ENCODE assay signal across 9 cellular contexts in the genomic region with DNA sequence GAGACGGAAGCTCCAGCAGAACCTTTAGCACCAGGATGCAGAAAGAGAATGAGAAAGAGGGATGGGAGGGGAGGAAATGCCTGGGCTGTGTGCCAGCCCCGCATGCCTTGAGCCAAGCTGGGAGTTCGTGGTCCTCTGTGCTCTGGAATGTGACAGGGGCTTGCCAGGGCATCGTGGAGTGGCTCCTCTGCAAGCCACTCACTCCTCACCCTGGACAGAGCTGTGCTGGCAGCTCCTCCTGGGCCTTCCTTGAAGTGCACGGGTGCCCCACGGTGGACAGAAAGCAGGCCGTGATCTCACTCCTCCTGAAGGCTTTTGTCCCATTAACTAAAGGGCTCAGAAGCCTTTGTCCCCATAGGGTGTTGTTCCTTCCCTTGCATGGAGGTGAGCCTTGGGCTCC. TPM values are rescaled to one million over a fixed set of nuclear protein-coding genes. Genes with fewer than 3 reads are reported as not detected.
A peak's percentile ranks its signal among the peaks of the same experiment; 100 is the strongest.
DNase-seq lines count a peak whose midpoint lies in the region; ATAC-seq and TF ChIP-seq lines count a peak whose summit lies in the region.
"Had no signal": no experiment of that assay in that cellular context is flagged by ENCODE, and none has a peak within 500 bp of the region (broad histone marks: within the 10 kb centered on the region; RNA-seq: fewer than 3 reads in every experiment).

No MANE protein-coding gene starts in this region.

- H3K4me1 Mint-ChIP-seq in stimulated activated naive CD8-positive, alpha-beta T cell treated with anti-CD3 and anti-CD28 coated beads, Interleukin-15, amount 100 ng/mL, for 72 hours = no peaks in the 10 kb centered on the region

- peaks cover 40% of the 10 kb centered on the region for H3K27me3 Mint-ChIP-seq in stimulated activated naive CD8-positive, alpha-beta T cell treated with anti-CD3 and anti-CD28 coated beads, Interleukin-15, amount 100 ng/mL, for 72 hours

- intact Hi-C loops in left cardiac atrium (cut with DNase I) = loop anchor here (2.0 to 5.0 kb wide), 2 partner anchors 98 to 102 kb away; no protein-coding TSS in a partner anchor

- peak overlapping the region; percentile 51 for H3K27ac ChIP-seq in VCaP
- H3K27ac ChIP-seq: epithelial cell of prostate had no signal

- peak; percentile 91 to 97 for ATAC-seq in left cardiac atrium
- ATAC-seq in stimulated activated naive CD8-positive, alpha-beta T cell treated with anti-CD3 and anti-CD28 coated beads, Interleukin-15, amount 100 ng/mL, for 72 hours = no peak
- no peak for ATAC-seq in GM18517 (IDR thresholded peaks at IDR 0.05; ENCODE audit: unreplicated experiment)
- ATAC-seq in GM18868 (IDR thresholded peaks at IDR 0.05; ENCODE audit: unreplicated experiment) = no peak

- no peak overlapping the region for H3K27ac Mint-ChIP-seq in stimulated activated naive CD8-positive, alpha-beta T cell treated with anti-CD3 and anti-CD28 coated beads, Interleukin-15, amount 100 ng/mL, for 72 hours

- H3K4me3 Mint-ChIP-seq in stimulated activated naive CD8-positive, alpha-beta T cell treated with anti-CD3 and anti-CD28 coated beads, Interleukin-15, amount 100 ng/mL, for 72 hours = no peak overlapping the region

- H3K4me3 ChIP-seq in H7 (ENCODE audit: insufficient read depth, low read depth, low read length) = no peak overlapping the region
- no peak overlapping the region for H3K4me3 ChIP-seq in retinal pigment epithelial cell (ENCODE audit: low read length)

- H3K9me3 Mint-ChIP-seq in stimulated activated naive CD8-positive, alpha-beta T cell treated with anti-CD3 and anti-CD28 coated beads, Interleukin-15, amount 100 ng/mL, for 72 hours = peaks cover 0 to 8% of the 10 kb centered on the region in 2 donors

- no peaks in the 10 kb centered on the region; the same call in 1 of the 2 replicates for H3K36me3 ChIP-seq in H7 (replicated peaks; ENCODE audit: control insufficient read depth, insufficient read depth, low read length)

- DNase-seq in AG08395 (ENCODE audit: low spot score) = peak; percentile 93
- DNase-seq in H7 = peak; percentile 55
- DNase-seq in left cardiac atrium = peak; percentile 78
- peak; percentile 25 for DNase-seq in retinal pigment epithelial cell (ENCODE audit: low read depth)
- no peak for DNase-seq in stimulated activated naive CD8-positive, alpha-beta T cell treated with anti-CD3 and anti-CD28 coated beads, Interleukin-15, amount 100 ng/mL, for 72 hours

- TF ChIP-seq CTCF in VCaP (conservative IDR thresholded peaks at IDR 0.05) (peak; percentile 87), retinal pigment epithelial cell (conservative IDR thresholded peaks at IDR 0.05; ENCODE audit: low read depth, low read length) (peak; percentile 47)

- peaks cover 2% of the 10 kb centered on the region; the same call in 1 of the 2 replicates for H3K27me3 ChIP-seq in H7 (ENCODE audit: control insufficient read depth, insufficient read depth, low read length)

RNA-seq across cellular contexts. Expression of a gene that starts 34.8 kb away (rescaled TPM):
- total RNA-seq in H7 (2014; rRNA removed; shearing (Covaris generic)) = 0.03 TPM in 1 of 2 replicates, not detected in the other
- 10 to 100 TPM; 47.4 to 71.7 TPM for total RNA-seq in left cardiac atrium

RNA-seq across cellular contexts. Expression of a gene that starts 53.2 kb away (rescaled TPM):
- 0.30 and 0.80 TPM in 2 replicates for total RNA-seq in H7 (2014; rRNA removed; shearing (Covaris generic))
- total RNA-seq in left cardiac atrium = not detected

Comparison
In these comparisons a context has a peak if more than half of its experiments do, and no peak if none do; other contexts are left out.
1. DNase-seq: peak in AG08395 (single experiment), H7 (single experiment), left cardiac atrium (single experiment) and retinal pigment epithelial cell (single experiment); none in stimulated activated naive CD8-positive, alpha-beta T cell treated with anti-CD3 and anti-CD28 coated beads, Interleukin-15, amount 100 ng/mL, for 72 hours (0 of 2).
2. ATAC-seq: peak in left cardiac atrium (2 of 2); none in stimulated activated naive CD8-positive, alpha-beta T cell treated with anti-CD3 and anti-CD28 coated beads, Interleukin-15, amount 100 ng/mL, for 72 hours (single experiment), GM18517 (single experiment) and GM18868 (single experiment).
3. RNA of a gene that starts 34.8 kb away (total RNA-seq): 47.4 to 71.7 TPM in left cardiac atrium; 0.03 TPM in H7; every median in the first group is over 10 times any median in the second.